In genomic region chr4:101114936-101115372, GRCh38 we compare ENCODE assay signal across 10 cellular contexts.
DNase-seq lines count a peak whose midpoint lies in the region; ATAC-seq and TF ChIP-seq lines count a peak whose summit lies in the region.
"Had no signal": no experiment of that assay in that cellular context is flagged by ENCODE, and none has a peak within 500 bp of the region (broad histone marks: within the 10 kb centered on the region; RNA-seq: fewer than 3 reads in every experiment).

No MANE protein-coding gene starts in this region.

- H3K4me1 ChIP-seq in lower lobe of right lung: peaks cover 7% of the 10 kb centered on the region

- DNase-seq in A172 (ENCODE audit: low spot score) (peak; percentile 55), LHCN-M2 (ENCODE audit: low read depth) (peak; percentile 54), lower lobe of right lung (no peak), DMS 273 (lab: John Stamatoyannopoulos, UW; ENCODE audit: unreplicated experiment) (no peak), amniotic stem cell (lab: John Stamatoyannopoulos, UW) (no peak)
- DNase-seq in activated naive CD4-positive, alpha-beta T cell treated with Interleukin-2 at 50 U/mL for 16 hours: no peak
- DNase-seq: activated naive CD8-positive, alpha-beta T cell treated with anti-CD3 and anti-CD28 coated beads, Interleukin-2, amount 50 U/mL, for 24 hours; glutamatergic neuron had no signal

- intact Hi-C loops in lower lobe of right lung (cut with DNase I): no loop called here

- H3K27me3 ChIP-seq in lower lobe of right lung (ENCODE audit: low read depth): no peaks in the 10 kb centered on the region

- H3K36me3 ChIP-seq in lower lobe of right lung: no peaks in the 10 kb centered on the region

- H3K9me3 ChIP-seq in lower lobe of right lung: no peaks in the 10 kb centered on the region

- H3K27ac ChIP-seq in cingulate gyrus (ENCODE audit: low read depth, low read length) (peak overlapping the region; percentile 94), lower lobe of right lung (no peak overlapping the region)

- TF ChIP-seq CTCF in lower lobe of right lung (IDR thresholded peaks at IDR 0.05): no peak

- no peak overlapping the region for H3K4me3 ChIP-seq in lower lobe of right lung

- peak; percentile 27 to 50 for ATAC-seq in lower lobe of right lung
- ATAC-seq in HG03439 (IDR thresholded peaks at IDR 0.05; ENCODE audit: unreplicated experiment): no peak
- ATAC-seq: activated naive CD8-positive, alpha-beta T cell treated with anti-CD3 and anti-CD28 coated beads, Interleukin-2, amount 50 U/mL, for 24 hours had no signal

Comparison
In these comparisons a context has a peak if more than half of its experiments do, and no peak if none do; other contexts are left out.
1. DNase-seq: peak in A172 (single experiment) and LHCN-M2 (single experiment); none in lower lobe of right lung (single experiment), activated naive CD4-positive, alpha-beta T cell treated with Interleukin-2 at 50 U/mL for 16 hours (single experiment), DMS 273 (single experiment) and amniotic stem cell (single experiment).